Comparison of ENCODE assay signal across 19 cellular contexts in genomic region chr4:168057412-168057811, GRCh38. TPM values are rescaled to one million over a fixed set of nuclear protein-coding genes. Genes with fewer than 3 reads are reported as not detected.
DNase-seq lines count a peak whose midpoint lies in the region; ATAC-seq and TF ChIP-seq lines count a peak whose summit lies in the region.
"Had no signal": no experiment of that assay in that cellular context is flagged by ENCODE, and none has a peak within 500 bp of the region (broad histone marks: within the 10 kb centered on the region; RNA-seq: fewer than 3 reads in every experiment).

No MANE protein-coding gene starts in this region.

- TF ChIP-seq CTCF in thyroid gland (IDR thresholded peaks at IDR 0.05) = no peak

- DNase-seq in thyroid gland (no peak), SHP77 (lab: John Stamatoyannopoulos, UW) (no peak), Karpas-422 (no peak), left lobe of liver (ENCODE audit: low spot score) (no peak)
- DNase-seq: activated gamma-delta T cell treated with Interleukin-2 at 50 U/mL for 16 hours; CD4-positive, alpha-beta memory T cell; dorsolateral prefrontal cortex; left cardiac atrium; NCI-H146; NCI-H510A treated with DMSO at 0.1 percent for 48 hours; stimulated activated CD4-positive, alpha-beta T cell treated with anti-CD3 and anti-CD28 coated beads, Interleukin-12 subunit alpha, Interleukin-12 subunit beta, amount 100 ng/mL, for 4 hours; WERI-Rb-1 had no signal

- intact Hi-C loops in thyroid gland (cut with DNase I) = no loop called here

- ATAC-seq in GM18498 (IDR thresholded peaks at IDR 0.05; ENCODE audit: unreplicated experiment) (peak; percentile 91), GM19438 (IDR thresholded peaks at IDR 0.05; ENCODE audit: low read depth, unreplicated experiment) (peak; percentile 77), HG02642 (IDR thresholded peaks at IDR 0.05; ENCODE audit: poor library complexity, unreplicated experiment) (peak; percentile 85), HG03175 (IDR thresholded peaks at IDR 0.05; ENCODE audit: unreplicated experiment) (peak; percentile 88), left lobe of liver (no peak)
- ATAC-seq: left cardiac atrium had no signal

- H3K36me3 ChIP-seq in thyroid gland (no peaks in the 10 kb centered on the region), Karpas-422 (ENCODE audit: insufficient read depth, low read length) (no peaks in the 10 kb centered on the region)
- H3K36me3 ChIP-seq: WERI-Rb-1 had no signal

- H3K4me3 ChIP-seq in thyroid gland (replicated peaks in 1 of 3) (no peak overlapping the region), Karpas-422 (ENCODE audit: low read length) (no peak overlapping the region)
- H3K4me3 ChIP-seq: dorsolateral prefrontal cortex, hepatocyte had no signal

- no peak for TF ChIP-seq POLR2A in thyroid gland (IDR thresholded peaks at IDR 0.05)

- H3K9me3 ChIP-seq in thyroid gland (no peaks in the 10 kb centered on the region), Karpas-422 (ENCODE audit: low read length) (no peaks in the 10 kb centered on the region)

- no peak overlapping the region for H2AFZ ChIP-seq in Karpas-422 (ENCODE audit: low read length)
- H2AFZ ChIP-seq: hepatocyte had no signal

- H3K27ac ChIP-seq in thyroid gland (no peak overlapping the region), Karpas-422 (ENCODE audit: low read length) (no peak overlapping the region)
- H3K27ac ChIP-seq: dorsolateral prefrontal cortex, hepatocyte, WERI-Rb-1 had no signal

- H3K9me2 ChIP-seq in Karpas-422 (replicated peaks; ENCODE audit: insufficient read depth, low read length) = no peaks in the 10 kb centered on the region

- no peak overlapping the region for H3K9ac ChIP-seq in Karpas-422 (ENCODE audit: low read length)

- H3K79me2 ChIP-seq in Karpas-422 (ENCODE audit: low read length) = no peaks in the 10 kb centered on the region
- H3K79me2 ChIP-seq: hepatocyte had no signal

- H3K4me2 ChIP-seq in Karpas-422 (ENCODE audit: low read depth, low read length, poor library complexity, severe bottlenecking) = no peak overlapping the region
- H3K4me2 ChIP-seq: hepatocyte had no signal

- H3K27me3 ChIP-seq in thyroid gland (no peaks in the 10 kb centered on the region), Karpas-422 (ENCODE audit: low read length) (no peaks in the 10 kb centered on the region)
- H3K27me3 ChIP-seq: hepatocyte had no signal

- H4K20me1 ChIP-seq in Karpas-422 (ENCODE audit: insufficient read depth, low read depth, low read length) = no peaks in the 10 kb centered on the region

- 89 to 92% methylated on average over 3 of the region's 3 CpGs for WGBS in thyroid gland, 2 donors

- H3K4me1 ChIP-seq in thyroid gland (no peaks in the 10 kb centered on the region), Karpas-422 (ENCODE audit: low read length) (no peaks in the 10 kb centered on the region)

RNA-seq across cellular contexts. Expression of gene ANXA10, which starts 34.9 kb away (rescaled TPM):
- total RNA-seq in thyroid gland = not detected
- not detected in 2 replicates for total RNA-seq in Karpas-422 (2014; rRNA removed; shearing (Covaris generic); ENCODE audit: low replicate concordance)
- total RNA-seq in left lobe of liver = 32.0 TPM
- total RNA-seq: A673; CD4-positive, alpha-beta memory T cell; left cardiac atrium; progenitor cell of endocrine pancreas had no signal

Comparison
In these comparisons a context has a peak if more than half of its experiments do, and no peak if none do; other contexts are left out.
1. RNA of gene ANXA10, which starts 34.9 kb away (total RNA-seq): 32.0 TPM in left lobe of liver (single experiment); not detected in thyroid gland and not detected in Karpas-422; every median in the first group is over 10 times any median in the second.